ENCODE assay signal across 25 cellular contexts in the genomic region with DNA sequence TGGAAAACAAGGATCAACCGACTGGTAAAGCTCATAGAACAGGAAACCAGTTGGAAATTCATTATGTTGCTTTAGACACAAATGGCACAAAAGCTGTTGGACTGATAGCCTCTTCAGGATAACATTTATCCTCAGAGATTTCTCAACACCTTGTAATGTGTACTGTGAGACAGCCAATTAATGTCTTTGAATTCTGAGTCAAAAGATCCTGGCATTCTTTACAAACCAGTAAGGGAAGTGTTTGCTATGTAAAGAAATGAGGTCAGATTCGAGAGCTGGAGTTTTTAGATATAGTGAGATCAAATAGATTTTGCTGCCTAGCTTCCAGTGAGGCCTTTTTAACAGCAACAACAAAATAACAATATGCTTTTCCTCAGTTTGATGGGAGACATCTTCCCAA.
"Had no signal": no experiment of that assay in that cellular context is flagged by ENCODE, and none has a peak within 500 bp of the region (broad histone marks: within the 10 kb centered on the region; RNA-seq: fewer than 3 reads in every experiment).

No MANE protein-coding gene starts in this region.

- H3K4me3 ChIP-seq: body of pancreas, neural progenitor cell, prostate gland, transverse colon, uterus had no signal

- FAIRE-seq: kidney had no signal

- H3K27ac Mint-ChIP-seq: activated naive CD8-positive, alpha-beta T cell treated with anti-CD3 and anti-CD28 coated beads, Interleukin-2, amount 10 ng/mL, durations not matched to agents 7 days and 5 days; activated T-helper 2 cell treated with anti-CD3 and anti-CD28 coated beads, Interferon-gamma antibody, Interleukin-2, Interleukin-4, amounts not matched to agents 10 μg/mL and 5 μg/mL and 100 μg/mL, durations not matched to agents 14 hours and 24 hours and 36 hours; mesothelial cell of epicardium; neural progenitor cell; stimulated activated naive B cell treated with anti-CD40 and anti-IgM and Interleukin-4, amounts not matched to agents 10 μg/mL and 1 μg/mL and 100 μg/mL, for 72 hours; WTC11 had no signal

- H3K27ac ChIP-seq: body of pancreas, foreskin keratinocyte, neural progenitor cell, prostate gland, transverse colon, uterus had no signal

- H3K9me3 ChIP-seq: body of pancreas, prostate gland, uterus had no signal

- H3K27me3 ChIP-seq: body of pancreas, foreskin keratinocyte, neural progenitor cell, transverse colon, uterus had no signal

- H3K36me3 Mint-ChIP-seq: activated naive CD8-positive, alpha-beta T cell treated with anti-CD3 and anti-CD28 coated beads, Interleukin-2, amount 10 ng/mL, durations not matched to agents 7 days and 5 days; mesothelial cell of epicardium; naive thymus-derived CD8-positive, alpha-beta T cell; neural progenitor cell; stimulated activated naive B cell treated with anti-CD40 and anti-IgM and Interleukin-4, amounts not matched to agents 10 μg/mL and 1 μg/mL and 100 μg/mL, for 72 hours had no signal

- H3K27me3 Mint-ChIP-seq: activated naive CD8-positive, alpha-beta T cell treated with anti-CD3 and anti-CD28 coated beads, Interleukin-2, amount 10 ng/mL, durations not matched to agents 7 days and 5 days; naive thymus-derived CD8-positive, alpha-beta T cell; stimulated activated naive B cell treated with anti-CD40 and anti-IgM and Interleukin-4, amounts not matched to agents 10 μg/mL and 1 μg/mL and 100 μg/mL, for 72 hours had no signal

- H3K4me1 Mint-ChIP-seq: activated naive CD8-positive, alpha-beta T cell treated with anti-CD3 and anti-CD28 coated beads, Interleukin-2, amount 10 ng/mL, durations not matched to agents 7 days and 5 days; mesothelial cell of epicardium; naive thymus-derived CD8-positive, alpha-beta T cell; neural progenitor cell; stimulated activated naive B cell treated with anti-CD40 and anti-IgM and Interleukin-4, amounts not matched to agents 10 μg/mL and 1 μg/mL and 100 μg/mL, for 72 hours had no signal

- ATAC-seq: body of pancreas; foreskin keratinocyte; left lobe of liver; naive thymus-derived CD8-positive, alpha-beta T cell; stimulated activated naive B cell treated with anti-CD40 and anti-IgM and Interleukin-4, amounts not matched to agents 10 μg/mL and 1 μg/mL and 100 μg/mL, for 72 hours; WTC11 had no signal

- DNase-seq: activated naive CD4-positive, alpha-beta T cell; activated naive CD8-positive, alpha-beta T cell treated with anti-CD3 and anti-CD28 coated beads, Interleukin-2, amount 10 ng/mL, durations not matched to agents 7 days and 5 days; activated T-cell treated with anti-CD3 and anti-CD28 coated beads, Interleukin-2, amount 50 U/mL, for 1 hour; amniotic stem cell; body of pancreas; caudate nucleus; dermis blood vessel endothelial cell; effector CD8-positive, alpha-beta T cell; erythroblast; foreskin keratinocyte; kidney; mammary epithelial cell; naive thymus-derived CD8-positive, alpha-beta T cell; stimulated activated CD4-positive, alpha-beta T cell treated with anti-CD3 and anti-CD28 coated beads, Interleukin-2, amount 100 ng/mL, for 48 hours; stimulated activated CD8-positive, alpha-beta memory T cell treated with anti-CD3 and anti-CD28 coated beads, Interleukin-4, amount 100 ng/mL, for 48 hours; stimulated activated naive B cell treated with anti-CD40 and anti-IgM and Interleukin-4, amounts not matched to agents 10 μg/mL and 1 μg/mL and 100 μg/mL, for 72 hours; T1000; transverse colon; uterus had no signal

- H3K4me3 Mint-ChIP-seq: activated naive CD8-positive, alpha-beta T cell treated with anti-CD3 and anti-CD28 coated beads, Interleukin-2, amount 10 ng/mL, durations not matched to agents 7 days and 5 days; mesothelial cell of epicardium; naive thymus-derived CD8-positive, alpha-beta T cell; neural progenitor cell; stimulated activated naive B cell treated with anti-CD40 and anti-IgM and Interleukin-4, amounts not matched to agents 10 μg/mL and 1 μg/mL and 100 μg/mL, for 72 hours; WTC11 had no signal

- H3K36me3 ChIP-seq: neural progenitor cell, prostate gland, transverse colon, uterus had no signal

- H3K4me1 ChIP-seq: body of pancreas, foreskin keratinocyte, neural progenitor cell, prostate gland, transverse colon, uterus had no signal
